ENCODE assay signal across 1 cellular context in the genomic region with DNA sequence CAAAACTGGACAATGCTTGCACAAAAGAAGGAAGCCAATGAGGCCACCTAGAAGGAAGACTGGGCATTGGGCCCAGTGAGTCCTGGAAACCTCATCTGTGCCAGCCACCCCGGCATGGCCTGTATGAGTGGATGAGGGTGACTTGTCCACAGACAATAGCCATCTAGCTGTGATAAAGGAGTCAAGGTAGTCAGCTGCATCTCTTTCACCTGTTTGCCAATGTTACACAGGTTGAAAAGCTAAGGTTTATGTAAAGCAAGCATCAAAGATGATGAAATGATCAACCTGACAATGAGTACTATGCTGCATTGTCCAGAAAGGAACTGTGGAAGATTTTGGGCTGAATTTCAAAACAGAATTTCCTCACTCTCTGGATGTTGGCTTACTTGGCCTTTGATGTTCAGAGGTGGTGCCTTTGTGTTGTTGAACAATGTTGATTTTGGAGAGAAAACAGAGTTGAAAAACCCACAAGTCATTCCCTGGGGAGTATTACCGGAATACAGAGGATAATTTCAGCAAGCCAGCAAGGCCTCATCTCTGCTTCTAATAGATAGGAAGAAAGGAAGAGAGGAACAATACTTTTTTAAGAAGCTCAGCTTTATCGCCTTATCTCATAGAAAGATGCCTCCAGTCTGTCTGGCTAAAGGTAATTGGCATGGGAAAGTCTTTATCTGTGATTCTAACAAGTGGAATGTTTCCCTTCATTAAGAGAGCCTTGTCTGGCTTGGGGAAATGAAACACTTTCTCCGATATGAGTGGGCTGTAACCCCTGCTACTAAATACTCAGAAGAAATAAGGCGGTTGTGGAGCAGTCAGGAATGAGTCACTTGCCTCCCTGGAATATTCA.
TF ChIP-seq lines count a peak whose summit lies in the region.

No MANE protein-coding gene starts in this region.

TF ChIP-seq in endothelial cell of umbilical vein, 7 proteins besides CTCF, POLR2A, EP300 and RAD21:
- TF ChIP-seq MAX (IDR thresholded peaks at IDR 0.05; ENCODE audit: insufficient read depth, insufficient read length) (no peak), EZH2 (IDR thresholded peaks at IDR 0.05; ENCODE audit: borderline replicate concordance, low read depth, low read length, severe bottlenecking) (no peak), POLR2AphosphoS5 (IDR thresholded peaks at IDR 0.05; ENCODE audit: insufficient read depth, low read depth, low read length) (no peak), MYC (IDR thresholded peaks at IDR 0.05; ENCODE audit: low read depth, low read length) (no peak), FOS (IDR thresholded peaks at IDR 0.05; ENCODE audit: borderline replicate concordance, insufficient read depth, low read length) (peak; percentile 20), GATA2 (IDR thresholded peaks at IDR 0.05; ENCODE audit: insufficient read depth, insufficient read length, low read depth, low read length) (no peak), JUN (IDR thresholded peaks at IDR 0.05; ENCODE audit: borderline replicate concordance, insufficient read depth, insufficient read length, low read depth) (peak; percentile 12)
